Comparison of ENCODE assay signal across 10 cellular contexts in the genomic region with DNA sequence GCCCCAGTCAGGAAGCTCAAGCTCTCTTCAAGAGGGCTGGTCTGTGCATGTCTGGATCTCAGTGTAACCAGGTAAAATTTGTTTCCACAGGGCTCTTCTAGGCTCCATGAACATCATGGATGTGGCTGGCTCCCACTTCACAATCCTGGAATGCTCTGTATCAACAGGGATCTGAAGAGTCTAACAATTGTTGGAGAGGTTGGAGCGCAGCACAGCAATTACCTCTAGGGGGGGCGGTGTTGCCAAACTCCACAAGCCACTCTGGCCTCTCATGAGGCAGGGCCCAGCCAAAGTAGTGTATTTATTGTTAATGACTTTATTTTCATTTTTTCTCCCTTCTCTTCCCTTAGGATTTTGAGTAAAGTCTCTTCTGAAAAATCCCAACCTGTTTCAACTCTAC. TPM values are rescaled to one million over a fixed set of nuclear protein-coding genes. Genes with fewer than 3 reads are reported as not detected.
DNase-seq lines count a peak whose midpoint lies in the region; ATAC-seq and TF ChIP-seq lines count a peak whose summit lies in the region.
"Had no signal": no experiment of that assay in that cellular context is flagged by ENCODE, and none has a peak within 500 bp of the region (broad histone marks: within the 10 kb centered on the region; RNA-seq: fewer than 3 reads in every experiment).

No MANE protein-coding gene starts in this region.

- H3K36me3 ChIP-seq in RWPE2 (ENCODE audit: low read depth): no peaks in the 10 kb centered on the region

- H3K4me1 ChIP-seq in RWPE2 (ENCODE audit: insufficient read depth, poor library complexity, severe bottlenecking): peaks cover 4% of the 10 kb centered on the region
- peaks cover 4% of the 10 kb centered on the region for H3K4me1 ChIP-seq in foreskin keratinocyte

- no peaks in the 10 kb centered on the region for H3K27me3 ChIP-seq in RWPE2 (ENCODE audit: insufficient read depth, poor library complexity, severe bottlenecking)
- no peaks in the 10 kb centered on the region for H3K27me3 ChIP-seq in foreskin keratinocyte

- no peaks in the 10 kb centered on the region for H3K9me3 ChIP-seq in RWPE2 (ENCODE audit: severe bottlenecking)

- TF ChIP-seq CTCF in RWPE2 (IDR thresholded peaks at IDR 0.05; ENCODE audit: poor library complexity, severe bottlenecking): peak; percentile 38
- TF ChIP-seq CTCF in foreskin keratinocyte (conservative IDR thresholded peaks at IDR 0.05): peak; percentile 63

- ATAC-seq in RWPE2 (ENCODE audit: low read depth) (peak; percentile 73; the same call in 2 of the 3 replicates), foreskin keratinocyte (peak; percentile 66), HG02870 (IDR thresholded peaks at IDR 0.05; ENCODE audit: unreplicated experiment) (no peak), HG02840 (IDR thresholded peaks at IDR 0.05; ENCODE audit: low FRiP score, unreplicated experiment) (no peak)

- H3K27ac ChIP-seq in RWPE2 (ENCODE audit: poor library complexity, severe bottlenecking) (no peak overlapping the region), foreskin keratinocyte (no peak overlapping the region)

- DNase-seq in COLO668 (lab: John Stamatoyannopoulos, UW; ENCODE audit: unreplicated experiment) (peak; percentile 9), HCEC 1CT (peak; percentile 41), RWPE2 (ENCODE audit: low spot score) (no peak), foreskin keratinocyte (peak; percentile 24 to 44), NCI-H187 (lab: John Stamatoyannopoulos, UW) (no peak)
- DNase-seq in stimulated activated naive CD4-positive, alpha-beta T cell (lab: John Stamatoyannopoulos, UW): no peak

- H3K4me3 ChIP-seq in RWPE2 (ENCODE audit: severe bottlenecking): no peak overlapping the region

RNA-seq across cellular contexts. Expression of a gene that starts 6.1 kb away (rescaled TPM):
- 42.3 and 45.1 TPM in 2 replicates for total RNA-seq in foreskin keratinocyte
- 34.0 and 37.7 TPM in 2 replicates for polyA plus RNA-seq in foreskin keratinocyte

RNA-seq across cellular contexts. Expression of a gene that starts 26.2 kb away (rescaled TPM):
- 26.5 and 31.5 TPM in 2 replicates for total RNA-seq in foreskin keratinocyte
- polyA plus RNA-seq in foreskin keratinocyte: 24.0 and 26.9 TPM in 2 replicates

RNA-seq across cellular contexts. Expression of a gene that starts 32.1 kb away (rescaled TPM):
- total RNA-seq in foreskin keratinocyte: not detected in 2 replicates
- polyA plus RNA-seq in foreskin keratinocyte: not detected in 2 replicates
- total RNA-seq: NCI-H460, subcutaneous adipose tissue had no signal

RNA-seq across cellular contexts. Expression of a gene that starts 45.6 kb away (rescaled TPM):
- total RNA-seq in foreskin keratinocyte: 290 and 295 TPM in 2 replicates
- polyA plus RNA-seq in foreskin keratinocyte: 328 and 329 TPM in 2 replicates

RNA-seq across cellular contexts. Expression of a gene that starts 57.0 kb away (rescaled TPM):
- 32.0 and 35.0 TPM in 2 replicates for total RNA-seq in foreskin keratinocyte
- 36.7 TPM in 2 replicates for polyA plus RNA-seq in foreskin keratinocyte

Comparison
In these comparisons a context has a peak if more than half of its experiments do, and no peak if none do; other contexts are left out.
1. DNase-seq: peak in COLO668 (single experiment), HCEC 1CT (single experiment) and foreskin keratinocyte (2 of 2); none in RWPE2 (single experiment), NCI-H187 (0 of 2) and stimulated activated naive CD4-positive, alpha-beta T cell (0 of 6).
2. ATAC-seq: peak in RWPE2 (single experiment) and foreskin keratinocyte (single experiment); none in HG02870 (single experiment) and HG02840 (single experiment).